15 cellular contexts compared by ENCODE assay signal in the genomic region with DNA sequence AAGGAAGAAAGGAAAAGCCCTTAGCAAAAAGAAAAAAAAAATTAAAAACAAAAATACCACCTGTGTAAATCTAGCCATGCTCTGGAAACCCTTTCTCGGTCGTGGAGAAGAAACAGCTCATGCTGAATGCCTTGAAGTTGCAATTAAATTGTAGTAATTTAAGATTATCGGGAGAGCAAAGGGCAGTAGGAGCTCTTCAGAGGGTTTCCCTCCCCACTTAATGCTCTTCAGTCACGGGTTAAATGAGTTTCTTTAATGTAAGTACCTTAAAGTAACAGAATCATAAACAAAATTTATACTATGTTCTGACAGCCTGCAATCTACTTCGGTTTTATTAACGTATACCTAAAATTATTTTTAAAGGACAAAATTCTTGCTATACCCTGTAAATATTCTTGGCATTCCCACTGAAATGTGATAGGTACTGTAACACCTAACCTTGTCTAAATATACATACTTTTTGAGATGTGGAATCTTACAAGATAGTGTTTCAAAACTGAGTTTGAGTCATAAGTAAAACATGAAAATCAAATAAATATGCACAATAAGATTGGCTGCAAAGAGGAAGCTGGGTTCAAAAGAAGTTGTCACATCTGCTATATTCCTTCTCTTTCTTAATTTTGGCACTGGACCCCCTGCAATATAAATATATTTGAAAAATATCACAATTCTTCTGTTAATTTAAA. TPM values are rescaled to one million over a fixed set of nuclear protein-coding genes. Genes with fewer than 3 reads are reported as not detected.
DNase-seq lines count a peak whose midpoint lies in the region; FAIRE-seq and TF ChIP-seq lines count a peak whose summit lies in the region.
"Had no signal": no experiment of that assay in that cellular context is flagged by ENCODE, and none has a peak within 500 bp of the region (broad histone marks: within the 10 kb centered on the region; RNA-seq: fewer than 3 reads in every experiment).

No MANE protein-coding gene starts in this region.

- H3K4me1 ChIP-seq in osteoblast (ENCODE audit: insufficient read depth, low read length), result peaks cover 25% of the 10 kb centered on the region
- H3K4me1 ChIP-seq: SJCRH30 had no signal

- H3K27ac Mint-ChIP-seq in Calu3 (ENCODE audit: unreplicated experiment), result peak overlapping the region; percentile 2

- H3K36me3 ChIP-seq in bronchial epithelial cell (ENCODE audit: control insufficient read depth, insufficient read depth, low read length), result no peaks in the 10 kb centered on the region
- H3K36me3 ChIP-seq in osteoblast (ENCODE audit: insufficient read depth, low read length), result peaks cover 31% of the 10 kb centered on the region
- H3K36me3 ChIP-seq: SJCRH30 had no signal

- H3K4me3 ChIP-seq in bronchial epithelial cell (ENCODE audit: low read depth, low read length) (no peak overlapping the region), osteoblast (ENCODE audit: insufficient read depth, low read length) (peak overlapping the region; percentile 87), coronary artery (no peak overlapping the region)
- H3K4me3 ChIP-seq: SJCRH30 had no signal

- H3K27me3 Mint-ChIP-seq in Calu3 (ENCODE audit: unreplicated experiment), result no peaks in the 10 kb centered on the region

- H4K20me1 ChIP-seq in osteoblast (ENCODE audit: insufficient read depth, low read length), result peaks cover 4% of the 10 kb centered on the region

- H3K27me3 ChIP-seq in bronchial epithelial cell (ENCODE audit: control insufficient read depth, insufficient read depth, low read length), result no peaks in the 10 kb centered on the region
- no peaks in the 10 kb centered on the region for H3K27me3 ChIP-seq in osteoblast (ENCODE audit: insufficient read depth, low read length)

- TF ChIP-seq CTCF in Calu3 (IDR thresholded peaks at IDR 0.05; ENCODE audit: unreplicated experiment), result no peak
- no peak for TF ChIP-seq CTCF in bronchial epithelial cell (IDR thresholded peaks at IDR 0.05; ENCODE audit: insufficient read depth, low read length, severe bottlenecking)
- TF ChIP-seq CTCF in osteoblast (IDR thresholded peaks at IDR 0.05; ENCODE audit: extremely low read depth, low read depth, low read length), result no peak
- no peak for TF ChIP-seq CTCF in coronary artery (IDR thresholded peaks at IDR 0.05)

- peaks cover 13% of the 10 kb centered on the region for H3K4me1 Mint-ChIP-seq in Calu3 (ENCODE audit: low read depth, unreplicated experiment)

- intact Hi-C loops in Calu3 (cut with micrococcal nuclease; ENCODE audit: unreplicated experiment) (loop anchor here (2.0 to 5.0 kb wide), 2 partner anchors 446 to 567 kb away; no protein-coding TSS in a partner anchor), head of caudate nucleus (cut with DNase I) (no loop called here)

- FAIRE-seq in bronchial epithelial cell (lab: Jason Lieb, UNC), result no peak

- no peaks in the 10 kb centered on the region for H3K9me3 Mint-ChIP-seq in Calu3 (ENCODE audit: low read depth, unreplicated experiment)

- H3K9me3 ChIP-seq in osteoblast (ENCODE audit: low read depth, low read length), result no peaks in the 10 kb centered on the region
- H3K9me3 ChIP-seq: SJCRH30 had no signal

- H3K79me2 ChIP-seq in osteoblast (ENCODE audit: insufficient read depth, low read length), result peaks cover 100% of the 10 kb centered on the region

- BruUV-seq in Calu3 (replicated peaks; lab: Mats Ljungman, UMichigan), result no TSS peak

- DNase-seq in Calu3 (no peak), MV-4-11 (lab: John Stamatoyannopoulos, UW) (peak; percentile 30), bronchial epithelial cell (ENCODE audit: low read depth) (peak; percentile 64), osteoblast (ENCODE audit: insufficient read length, low spot score, missing footprints) (no peak), NCI-H748 treated with DMSO at 0.1 percent for 48 hours (lab: John Stamatoyannopoulos, UW) (no peak), coronary artery (ENCODE audit: low spot score) (no peak), mucosa of gallbladder (ENCODE audit: low spot score) (no peak), head of caudate nucleus (no peak)
- DNase-seq: amygdala; DND-41; H7; mesendoderm; SJCRH30; stimulated activated CD4-positive, alpha-beta T cell treated with anti-CD3 and anti-CD28 coated beads, Interleukin-12 subunit alpha, Interleukin-12 subunit beta, amount 100 ng/mL, for 4 hours; stimulated activated naive CD4-positive, alpha-beta T cell had no signal

- H2AFZ ChIP-seq in osteoblast (ENCODE audit: low read length), result no peak overlapping the region

- CTCF ChIA-PET in Calu3 (lab: Charles Lee), result no interaction called here

- peak overlapping the region; percentile 95 for H3K4me2 ChIP-seq in osteoblast (ENCODE audit: insufficient read depth, low read length)

- H3K36me3 Mint-ChIP-seq in Calu3 (ENCODE audit: insufficient read depth, unreplicated experiment), result peaks cover 28% of the 10 kb centered on the region

- H3K4me3 Mint-ChIP-seq in Calu3 (ENCODE audit: low read depth, unreplicated experiment), result peak overlapping the region; percentile 8

- peak overlapping the region; percentile 89 for H3K27ac ChIP-seq in osteoblast (ENCODE audit: low read depth, low read length)
- no peak overlapping the region for H3K27ac ChIP-seq in coronary artery
- H3K27ac ChIP-seq: SJCRH30 had no signal

RNA-seq across cellular contexts. Expression of a gene that starts 5.3 kb away (rescaled TPM):
- total RNA-seq in Calu3 (2022), result 81.6 and 82.8 TPM in 2 replicates
- 33.2 and 33.3 TPM in 2 replicates for total RNA-seq in bronchial epithelial cell
- total RNA-seq in osteoblast, result 195 and 228 TPM in 2 replicates
- 128 TPM for total RNA-seq in mucosa of gallbladder

Comparison
In these comparisons a context has a peak if more than half of its experiments do, and no peak if none do; other contexts are left out.
1. DNase-seq: peak in MV-4-11 (single experiment) and bronchial epithelial cell (single experiment); none in Calu3 (single experiment), osteoblast (single experiment), NCI-H748 treated with DMSO at 0.1 percent for 48 hours (single experiment), coronary artery (single experiment), mucosa of gallbladder (single experiment) and head of caudate nucleus (0 of 42).